In the genomic region with DNA sequence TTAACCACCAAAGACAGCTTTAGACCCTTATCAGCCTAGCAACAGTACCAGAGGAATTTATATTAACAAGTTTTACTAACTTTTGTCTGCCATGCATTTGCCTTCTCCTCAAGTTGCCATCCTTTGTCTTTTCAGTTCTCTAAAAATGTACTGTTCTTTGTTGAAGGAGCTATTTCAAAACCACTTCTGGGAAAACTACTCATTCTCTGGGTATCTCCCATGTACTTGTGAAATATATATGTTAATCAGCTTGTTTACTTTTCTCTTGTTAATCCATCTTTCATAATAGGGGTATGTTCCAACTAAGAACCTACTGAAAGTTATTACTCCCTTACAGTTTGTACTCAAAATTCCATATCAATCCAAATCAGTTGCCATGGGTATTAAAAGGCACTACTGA, we compare ENCODE assay signal across 1 cellular context.
TF ChIP-seq lines count a peak whose summit lies in the region.

No MANE protein-coding gene starts in this region.

TF ChIP-seq in HepG2, 621 proteins besides CTCF, POLR2A, EP300 and RAD21 (continued from another document):
- TF ChIP-seq, protein P1, sequence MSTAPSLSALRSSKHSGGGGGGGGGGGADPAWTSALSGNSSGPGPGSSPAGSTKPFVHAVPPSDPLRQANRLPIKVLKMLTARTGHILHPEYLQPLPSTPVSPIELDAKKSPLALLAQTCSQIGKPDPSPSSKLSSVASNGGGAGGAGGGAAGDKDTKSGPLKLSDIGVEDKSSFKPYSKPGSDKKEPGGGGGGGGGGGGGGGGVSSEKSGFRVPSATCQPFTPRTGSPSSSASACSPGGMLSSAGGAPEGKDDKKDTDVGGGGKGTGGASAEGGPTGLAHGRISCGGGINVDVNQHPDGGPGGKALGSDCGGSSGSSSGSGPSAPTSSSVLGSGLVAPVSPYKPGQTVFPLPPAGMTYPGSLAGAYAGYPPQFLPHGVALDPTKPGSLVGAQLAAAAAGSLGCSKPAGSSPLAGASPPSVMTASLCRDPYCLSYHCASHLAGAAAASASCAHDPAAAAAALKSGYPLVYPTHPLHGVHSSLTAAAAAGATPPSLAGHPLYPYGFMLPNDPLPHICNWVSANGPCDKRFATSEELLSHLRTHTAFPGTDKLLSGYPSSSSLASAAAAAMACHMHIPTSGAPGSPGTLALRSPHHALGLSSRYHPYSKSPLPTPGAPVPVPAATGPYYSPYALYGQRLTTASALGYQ (CRISPR knock-in tag; IDR thresholded peaks at IDR 0.05) = no peak
- TF ChIP-seq PHF21A (CRISPR knock-in tag; IDR thresholded peaks at IDR 0.05) (no peak), ZNF3 (CRISPR knock-in tag; IDR thresholded peaks at IDR 0.05) (no peak), ZNF337 (CRISPR knock-in tag; IDR thresholded peaks at IDR 0.05; ENCODE audit: borderline replicate concordance, low read depth) (no peak), FIP1L1 (IDR thresholded peaks at IDR 0.05; ENCODE audit: borderline replicate concordance, insufficient read depth, low read depth, low read length) (no peak), TRIM24 (CRISPR knock-in tag; IDR thresholded peaks at IDR 0.05) (no peak), TP53 (CRISPR knock-in tag; conservative IDR thresholded peaks at IDR 0.05) (no peak), ZNF670 (CRISPR knock-in tag; IDR thresholded peaks at IDR 0.05; ENCODE audit: borderline replicate concordance) (no peak)
